8 cellular contexts compared by ENCODE assay signal in the genomic region with DNA sequence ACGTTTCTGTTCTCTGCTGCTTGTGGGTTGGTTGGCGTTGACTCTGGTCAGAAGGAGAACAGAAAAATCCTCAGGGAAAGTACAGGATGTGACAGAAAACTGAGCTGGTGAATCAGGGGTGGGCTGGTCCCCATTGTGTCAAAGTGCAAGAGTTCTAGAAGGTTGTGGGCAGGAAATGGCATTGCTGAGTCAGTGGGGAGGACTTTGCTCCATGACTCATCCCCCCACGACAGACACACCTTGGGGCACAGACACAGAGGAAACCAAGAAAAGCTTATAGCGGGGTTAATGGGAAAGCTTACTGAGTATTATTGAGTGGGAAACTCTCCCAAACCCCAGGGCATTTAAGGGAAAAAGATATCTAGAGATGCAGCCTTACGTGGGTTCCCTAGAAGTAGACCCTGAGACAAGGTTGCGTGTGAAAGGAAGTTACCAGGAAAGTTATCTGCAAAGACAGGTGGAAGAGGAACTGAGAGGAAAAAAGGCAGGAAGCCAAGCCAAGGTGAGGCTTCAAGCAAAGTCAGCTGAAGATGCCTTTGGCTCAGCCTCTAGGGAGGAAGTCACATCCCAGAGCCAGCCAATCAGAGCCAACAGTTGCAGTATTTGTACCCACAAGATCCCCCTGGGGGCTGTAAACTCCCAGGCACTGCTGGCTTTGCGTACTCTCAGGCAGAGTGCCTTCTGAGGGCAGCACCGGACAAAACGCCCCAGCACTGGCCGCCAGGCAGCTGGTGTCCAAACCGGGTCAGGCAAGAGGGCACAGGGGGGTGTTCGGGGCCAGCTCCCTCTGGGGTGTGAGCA.
DNase-seq lines count a peak whose midpoint lies in the region; ATAC-seq, FAIRE-seq and TF ChIP-seq lines count a peak whose summit lies in the region.

No MANE protein-coding gene starts in this region.

- H3K23me2 ChIP-seq in H9 (ENCODE audit: insufficient read length, low read depth, low read length, poor library complexity, severe bottlenecking): no peaks in the 10 kb centered on the region

- H3K27me3 Mint-ChIP-seq in H9 (ENCODE audit: low read depth): peaks cover 8% of the 10 kb centered on the region

- H4K5ac ChIP-seq in H9 (ENCODE audit: insufficient read length, low read depth, low read length): no peak overlapping the region

- H2BK20ac ChIP-seq in H9 (ENCODE audit: low read depth, low read length, poor library complexity, severe bottlenecking): no peak overlapping the region

- H2BK15ac ChIP-seq in H9 (ENCODE audit: low read depth, low read length): no peak overlapping the region

- no peaks in the 10 kb centered on the region for H3K27me3 ChIP-seq in Panc1 (ENCODE audit: control insufficient read depth, insufficient read depth, low read length)
- no peaks in the 10 kb centered on the region for H3K27me3 ChIP-seq in bronchial epithelial cell (ENCODE audit: control insufficient read depth, insufficient read depth, low read length)
- H3K27me3 ChIP-seq in H9 (ENCODE audit: insufficient read depth, low read length): no peaks in the 10 kb centered on the region

- H3T11ph ChIP-seq in H9 (ENCODE audit: low read length): no peak overlapping the region

- no peaks in the 10 kb centered on the region for H3K79me2 ChIP-seq in H9 (ENCODE audit: insufficient read depth, low read length)

- peaks cover 0 to 3% of the 10 kb centered on the region in 2 experiments; a peak in 2 of 5 replicates for H3K9me3 Mint-ChIP-seq in H9

- no peak overlapping the region for H3K56ac ChIP-seq in H9 (ENCODE audit: insufficient read length, low read depth, low read length)

- DNase-seq in Panc1 (ENCODE audit: low read depth, low spot score): peak; percentile 93
- peak; percentile 97 for DNase-seq in bronchial epithelial cell (ENCODE audit: low read depth)
- peak; percentile 61 for DNase-seq in retinal pigment epithelial cell (ENCODE audit: low read depth)
- DNase-seq in DMS 273 treated with DMSO at 0.1 percent for 48 hours (lab: John Stamatoyannopoulos, UW): no peak
- no peak for DNase-seq in NAMALWA (ENCODE audit: low spot score)
- no peak for DNase-seq in H9

- no peak overlapping the region for H4K91ac ChIP-seq in H9 (ENCODE audit: insufficient read length, low read depth, low read length)

- H3K23ac ChIP-seq in H9 (ENCODE audit: insufficient read length, low read depth, low read length): no peak overlapping the region

- H3K36me3 ChIP-seq in Panc1 (ENCODE audit: control insufficient read depth, insufficient read depth, low read length) (no peaks in the 10 kb centered on the region), bronchial epithelial cell (ENCODE audit: control insufficient read depth, insufficient read depth, low read length) (no peaks in the 10 kb centered on the region)

- H3K4me1 ChIP-seq in Panc1 (ENCODE audit: control insufficient read depth, insufficient read depth, low read length) (peaks cover 16% of the 10 kb centered on the region), H9 (ENCODE audit: insufficient read depth, low read length) (peaks cover 4% of the 10 kb centered on the region; the same call in 1 of the 2 replicates)

- peaks cover 0 to 3% (median 0%) of the 10 kb centered on the region in 3 experiments; a peak in 1 of 7 replicates for H3K36me3 Mint-ChIP-seq in H9 (ENCODE audit: insufficient read depth in 1 of 3, low read depth in 3 of 3)

- H3K9ac ChIP-seq in H9 (ENCODE audit: extremely low read depth, insufficient read length, low read length): no peak overlapping the region

- no peaks in the 10 kb centered on the region for H3K9me3 ChIP-seq in Panc1 (ENCODE audit: control insufficient read depth, insufficient read depth, low read depth, low read length)
- no peaks in the 10 kb centered on the region for H3K9me3 ChIP-seq in H9 (ENCODE audit: control insufficient read depth, low read depth, low read length)

- no peak overlapping the region for H3K27ac Mint-ChIP-seq in H9

- CTCF ChIA-PET in Panc1 (lab: Charles Lee): interaction anchor here (0.5 to 0.7 kb wide), 2 partner anchors 16 to 155 kb away, joined by 3 to 6 read pairs; no protein-coding TSS in a partner anchor

- TF ChIP-seq CTCF in Panc1 (IDR thresholded peaks at IDR 0.05) (no peak), bronchial epithelial cell (IDR thresholded peaks at IDR 0.05; ENCODE audit: insufficient read depth, low read length, severe bottlenecking) (no peak), retinal pigment epithelial cell (conservative IDR thresholded peaks at IDR 0.05; ENCODE audit: low read depth, low read length) (no peak), H9 (conservative IDR thresholded peaks at IDR 0.05) (no peak)

- no peaks in the 10 kb centered on the region for H4K20me1 ChIP-seq in H9 (ENCODE audit: control insufficient read depth, insufficient read depth, insufficient read length)

- H3K18ac ChIP-seq in H9 (ENCODE audit: insufficient read length, low read depth, low read length): no peak overlapping the region

- H2BK5ac ChIP-seq in H9 (ENCODE audit: insufficient read length, low read length): no peak overlapping the region

- H3K4me3 ChIP-seq in Panc1 (ENCODE audit: low read depth in 2 of 2, low read length in 2 of 2) (peak overlapping the region in 1 of 2 experiments; percentile 36; a peak in 2 of 4 replicates), bronchial epithelial cell (ENCODE audit: low read depth, low read length) (no peak overlapping the region), retinal pigment epithelial cell (ENCODE audit: low read length) (no peak overlapping the region)

- H2AK5ac ChIP-seq in H9 (ENCODE audit: insufficient read length, low read length): no peak overlapping the region

- no peak overlapping the region for H3K4me3 Mint-ChIP-seq in H9

- POLR2A ChIA-PET in Panc1 (lab: Charles Lee): no interaction called here

- no CpG with 5 or more reads among the region's 12 CpGs for WGBS in H9 (ENCODE audit: extremely low coverage, insufficient read length, low lambda C conversion rate)

- no TSS peak for BruUV-seq in Panc1 (replicated peaks; lab: Mats Ljungman, UMichigan)

- H3K14ac ChIP-seq in H9 (ENCODE audit: insufficient read depth, low read length): no peak overlapping the region

- H3K27ac ChIP-seq in Panc1 (ENCODE audit: low read length) (peak overlapping the region; percentile 63), H9 (ENCODE audit: insufficient read length, low read depth, low read length) (no peak overlapping the region)

- H4K8ac ChIP-seq in H9 (replicated peaks; ENCODE audit: insufficient read length, low read depth, low read length): no peak overlapping the region

- H2BK12ac ChIP-seq in H9 (ENCODE audit: insufficient read length, low read depth, low read length): no peak overlapping the region

- H3K4ac ChIP-seq in H9 (ENCODE audit: low read depth, low read length): no peak overlapping the region

- peaks cover 18 to 23% of the 10 kb centered on the region in 2 experiments for H3K4me1 Mint-ChIP-seq in H9

- H2BK120ac ChIP-seq in H9 (ENCODE audit: low read depth, low read length, poor library complexity, severe bottlenecking): no peak overlapping the region

- in situ Hi-C loops in Panc1 (cut with HindIII; ENCODE audit: low pct_unique_long_range_greater_than_20kb, low sequenced_read_pairs): no loop called here

- peak; percentile 80 for ATAC-seq in GM18511 (IDR thresholded peaks at IDR 0.05; ENCODE audit: unreplicated experiment)
- peak; percentile 70 for ATAC-seq in HG02610 (IDR thresholded peaks at IDR 0.05; ENCODE audit: unreplicated experiment)
- peak; percentile 93 for ATAC-seq in Panc1

- intact Hi-C loops in Panc1 (cut with micrococcal nuclease; ENCODE audit: unreplicated experiment): no loop called here

- H2AFZ ChIP-seq in H9 (ENCODE audit: low read length): no peak overlapping the region

- no peaks in the 10 kb centered on the region for H3K79me1 ChIP-seq in H9 (ENCODE audit: insufficient read depth, low read depth, low read length, poor library complexity, severe bottlenecking)

- peak; percentile 73 for FAIRE-seq in bronchial epithelial cell (lab: Jason Lieb, UNC)

- H3K4me2 ChIP-seq in H9 (ENCODE audit: insufficient read depth, insufficient read length, low read length): no peak overlapping the region

Comparison
In these comparisons a context has a peak if more than half of its experiments do, and no peak if none do; other contexts are left out.
1. DNase-seq: peak in Panc1 (single experiment), bronchial epithelial cell (single experiment) and retinal pigment epithelial cell (single experiment); none in DMS 273 treated with DMSO at 0.1 percent for 48 hours (single experiment), NAMALWA (single experiment) and H9 (single experiment).
2. Peak in every context shown above with its lines, with median percentiles within 50 percentile points of each other: ATAC-seq.